8 cellular contexts compared by ENCODE assay signal in the genomic region with DNA sequence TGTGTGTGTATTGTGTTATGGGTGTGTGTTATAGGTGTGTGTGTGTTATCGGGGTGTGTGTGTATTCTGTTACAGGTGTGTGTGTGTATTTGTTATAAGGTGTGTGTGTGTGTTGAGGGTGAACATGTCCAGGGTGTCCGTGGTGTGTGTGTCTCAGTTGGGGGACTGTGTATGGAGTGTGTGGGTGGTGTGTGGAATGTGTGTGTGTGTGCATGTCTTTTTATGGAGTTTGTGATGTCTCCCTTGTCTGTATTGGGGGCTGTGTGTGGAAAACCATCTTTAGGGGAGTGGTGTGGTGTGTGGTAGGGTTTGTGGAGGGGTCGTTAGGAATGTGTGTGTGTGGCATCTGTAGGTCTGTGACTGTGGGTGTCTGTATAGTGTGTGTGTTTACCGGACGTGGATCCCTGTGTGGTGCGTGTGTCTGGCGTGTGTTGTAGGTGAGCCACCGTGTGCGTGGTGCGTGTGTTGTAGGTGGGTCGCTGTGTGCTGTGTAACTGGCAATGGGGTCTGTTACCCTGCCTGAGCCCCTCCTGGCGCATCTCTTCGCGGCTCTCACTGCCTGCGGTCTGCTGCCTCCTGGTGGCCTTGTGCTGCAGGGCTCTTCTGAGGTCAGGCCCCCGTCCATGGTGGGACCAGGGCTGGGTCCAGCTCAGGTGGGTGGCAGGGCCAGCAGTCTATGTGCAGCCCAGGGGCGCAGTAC.
DNase-seq lines count a peak whose midpoint lies in the region; ATAC-seq, FAIRE-seq and TF ChIP-seq lines count a peak whose summit lies in the region.

No MANE protein-coding gene starts in this region.

- POLR2A ChIA-PET in BJ (lab: Charles Lee), result no interaction called here

- no peak overlapping the region for H3K27ac ChIP-seq in adrenal gland

- peak; percentile 69 for FAIRE-seq in HTR-8/SVneo (lab: Jason Lieb, UNC)

- H3K27me3 ChIP-seq in BJ (ENCODE audit: control insufficient read depth, insufficient read depth, low read length) (no peaks in the 10 kb centered on the region; the same call in 1 of the 2 replicates), adrenal gland (no peaks in the 10 kb centered on the region)

- CTCF ChIA-PET in BJ (lab: Yijun Ruan, JAX), result interaction anchor here (0.5 to 9.8 kb wide), 13 partner anchors 9 to 333 kb away, joined by 3 to 123 read pairs (median 3); no protein-coding TSS in a partner anchor

- H3K4me1 ChIP-seq in adrenal gland (replicated peaks in 1 of 2), result no peaks in the 10 kb centered on the region

- H3K9me3 ChIP-seq in adrenal gland (replicated peaks in 1 of 3), result no peaks in the 10 kb centered on the region

- DNase-seq in BJ (ENCODE audit: low read depth) (no peak), HTR-8/SVneo (ENCODE audit: insufficient read length, low spot score) (peak; percentile 34), adrenal gland (peak in 2 of 7 donors; percentile 32 to 40), left colon (peak in 1 of 2 donors; percentile 44), NCI-H2107 treated with DMSO at 0.1 percent for 48 hours (lab: John Stamatoyannopoulos, UW; ENCODE audit: unreplicated experiment) (no peak), pons (ENCODE audit: low spot score) (no peak)

- intact Hi-C loops in adrenal gland (cut with DNase I), result no loop called here
- intact Hi-C loops in left colon (cut with DNase I, micrococcal nuclease), result loop anchor here (5.0 kb wide), 1 partner anchor 78 kb away; no protein-coding TSS in a partner anchor

- ATAC-seq in left colon (peak; percentile 37), GM19467 (IDR thresholded peaks at IDR 0.05; ENCODE audit: unreplicated experiment) (no peak), GM21576 (IDR thresholded peaks at IDR 0.05; ENCODE audit: unreplicated experiment) (no peak)

- H3K36me3 ChIP-seq in BJ (ENCODE audit: control insufficient read depth, insufficient read depth, low read length) (no peaks in the 10 kb centered on the region), adrenal gland (replicated peaks in 1 of 2) (no peaks in the 10 kb centered on the region)

- TF ChIP-seq CTCF in BJ (IDR thresholded peaks at IDR 0.05; ENCODE audit: insufficient read depth, low read depth, low read length), result peak; percentile 78
- TF ChIP-seq CTCF in adrenal gland (IDR thresholded peaks at IDR 0.05), result peak; percentile 36 to 76 (median 68)

- WGBS in adrenal gland, 4 donors, result 62 to 74% (median 66%) methylated on average over 8 to 17 of the region's 17 CpGs

- TF ChIP-seq POLR2A in adrenal gland (IDR thresholded peaks at IDR 0.05), result no peak

- no peak overlapping the region for H3K4me3 ChIP-seq in BJ (ENCODE audit: low read depth, low read length)
- no peak overlapping the region for H3K4me3 ChIP-seq in adrenal gland

Comparison
In these comparisons a context has a peak if more than half of its experiments do, and no peak if none do; other contexts are left out.
1. intact Hi-C loops: an anchor here in left colon (5.0 kb wide); none called in adrenal gland.